In the genomic region with DNA sequence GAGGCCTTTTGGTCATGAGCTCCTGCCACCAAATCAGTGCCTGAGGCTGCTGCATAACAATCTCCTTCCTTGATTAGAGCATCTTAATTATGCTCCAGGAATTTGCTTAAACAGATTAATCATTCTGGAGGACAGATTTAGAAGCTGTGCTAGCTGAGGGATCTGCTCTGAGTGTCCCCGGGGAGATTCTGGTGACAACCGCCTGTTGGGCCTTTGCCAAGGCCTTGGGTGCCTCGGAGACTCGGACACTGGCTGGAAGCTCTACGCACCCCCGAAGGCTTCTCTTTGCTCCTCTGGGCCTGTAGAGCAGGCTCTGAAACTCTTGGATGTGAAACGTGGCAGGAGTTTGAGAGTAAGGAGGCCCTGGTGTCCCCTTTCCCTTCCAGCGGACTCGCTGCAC, we compare ENCODE assay signal across 16 cellular contexts.
"Had no signal": no experiment of that assay in that cellular context is flagged by ENCODE, and none has a peak within 500 bp of the region (broad histone marks: within the 10 kb centered on the region; RNA-seq: fewer than 3 reads in every experiment).

No MANE protein-coding gene starts in this region.

- H3K27ac Mint-ChIP-seq: natural killer cell, neural progenitor cell had no signal

- H3K9me3 ChIP-seq: left ventricle myocardium inferior, ovary, right atrium auricular region had no signal

- DNase-seq: cortex of kidney; dorsolateral prefrontal cortex; effector CD8-positive, alpha-beta T cell; left cardiac atrium; left ventricle myocardium inferior; mesendoderm; natural killer cell; nucleus accumbens; ovary; stimulated activated CD4-positive, alpha-beta T cell treated with anti-CD3 and anti-CD28 coated beads, Interleukin-2, amount 100 ng/mL, for 48 hours; stimulated activated naive CD4-positive, alpha-beta T cell treated with Interleukin-2 at 50 U/mL for 16 hours; trophoblast cell had no signal

- H3K27ac ChIP-seq: dorsolateral prefrontal cortex, left ventricle myocardium inferior, neural progenitor cell, ovary, right atrium auricular region had no signal

- H3K4me1 ChIP-seq: neural progenitor cell, right atrium auricular region had no signal

- H3K9me3 Mint-ChIP-seq: natural killer cell, neural progenitor cell had no signal

- H3K36me3 Mint-ChIP-seq: natural killer cell, neural progenitor cell had no signal

- H3K27me3 ChIP-seq: dorsolateral prefrontal cortex, neural progenitor cell, ovary, right atrium auricular region had no signal

- H3K4me1 Mint-ChIP-seq: natural killer cell, neural progenitor cell had no signal

- H3K4me3 ChIP-seq: dorsolateral prefrontal cortex, left ventricle myocardium inferior, lung, neural progenitor cell, ovary, right atrium auricular region, smooth muscle cell had no signal

- H3K4me3 Mint-ChIP-seq: natural killer cell, neural progenitor cell had no signal

- H3K36me3 ChIP-seq: left ventricle myocardium inferior, neural progenitor cell, ovary, right atrium auricular region had no signal
